In genomic region chr19:30162718-30163117, GRCh38 we compare ENCODE assay signal across 22 cellular contexts.
"Had no signal": no experiment of that assay in that cellular context is flagged by ENCODE, and none has a peak within 500 bp of the region (broad histone marks: within the 10 kb centered on the region; RNA-seq: fewer than 3 reads in every experiment).

No MANE protein-coding gene starts in this region.

- FAIRE-seq: colon, endothelial cell of umbilical vein, islet of Langerhans, keratinocyte had no signal

- H3K9me3 ChIP-seq: esophagus squamous epithelium, gastrocnemius medialis, heart right ventricle, left lung, lower lobe of right lung had no signal

- H3K27ac Mint-ChIP-seq: memory B cell had no signal

- H3K4me1 ChIP-seq: esophagus squamous epithelium, gastrocnemius medialis, left lung, lower lobe of right lung had no signal

- H3K36me3 ChIP-seq: esophagus squamous epithelium, gastrocnemius medialis, heart right ventricle, left lung, lower lobe of right lung had no signal

- H3K36me3 Mint-ChIP-seq: memory B cell had no signal

- H3K4me3 Mint-ChIP-seq: memory B cell had no signal

- H3K27ac ChIP-seq: coronary artery, dorsolateral prefrontal cortex, esophagus squamous epithelium, gastrocnemius medialis, heart right ventricle, left lung, lower lobe of right lung had no signal

- DNase-seq: dermis blood vessel endothelial cell; effector CD4-positive, alpha-beta T cell; effector memory CD4-positive, alpha-beta T cell; esophagus squamous epithelium; foreskin fibroblast; foreskin melanocyte; gastrocnemius medialis; glutamatergic neuron; heart right ventricle; hippocampal formation; left cardiac atrium; left lung; left ventricle myocardium superior; lower lobe of right lung; midbrain had no signal

- H3K4me3 ChIP-seq: coronary artery, dorsolateral prefrontal cortex, esophagus squamous epithelium, gastrocnemius medialis, heart right ventricle, left lung, lower lobe of right lung had no signal

- H3K27me3 ChIP-seq: esophagus squamous epithelium, gastrocnemius medialis had no signal
